26 cellular contexts compared by ENCODE assay signal in the genomic region with DNA sequence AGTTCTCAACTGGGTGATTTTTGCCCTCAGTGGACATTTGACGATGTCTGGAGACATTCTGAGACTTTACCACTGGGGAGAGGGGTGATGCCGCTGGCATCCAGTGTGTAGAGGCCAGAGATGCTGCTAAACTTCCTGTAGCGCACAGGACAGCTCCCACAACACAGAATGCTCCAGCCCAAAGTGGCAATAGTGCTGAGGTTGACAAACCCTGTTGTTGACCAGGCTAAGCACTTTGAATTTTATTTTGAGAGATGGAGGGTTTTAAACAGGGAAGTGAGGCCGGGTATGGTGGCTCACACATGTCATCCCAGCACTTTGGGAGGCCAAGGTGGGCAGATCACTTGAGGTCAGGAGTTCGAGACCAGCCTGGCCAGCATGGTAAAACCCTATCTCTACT. TPM values are rescaled to one million over a fixed set of nuclear protein-coding genes. Genes with fewer than 3 reads are reported as not detected.
"Had no signal": no experiment of that assay in that cellular context is flagged by ENCODE, and none has a peak within 500 bp of the region (broad histone marks: within the 10 kb centered on the region; RNA-seq: fewer than 3 reads in every experiment).

No MANE protein-coding gene starts in this region.

- H3K9me3 ChIP-seq: gastrocnemius medialis, lower lobe of right lung, neutrophil, pancreas, thoracic aorta had no signal

- H3K36me3 ChIP-seq: gastrocnemius medialis, lower lobe of right lung, neutrophil, pancreas, sigmoid colon, thoracic aorta, tibial nerve, upper lobe of left lung had no signal

- H3K27ac ChIP-seq: epithelial cell of prostate, gastrocnemius medialis, lower lobe of right lung, neutrophil, pancreas, sigmoid colon, thoracic aorta, tibial nerve had no signal

- H3K9me3 Mint-ChIP-seq: natural killer cell had no signal

- H3K4me3 Mint-ChIP-seq: endodermal cell; natural killer cell; neural crest cell; stimulated activated effector memory CD8-positive, alpha-beta T cell treated with anti-CD3 and anti-CD28 coated beads, Interleukin-12 subunit alpha, Interleukin-12 subunit beta, amount 100 ng/mL, for 72 hours; stimulated activated naive CD8-positive, alpha-beta T cell treated with anti-CD3 and anti-CD28 coated beads, Interleukin-15, Interleukin-2, amounts not matched to agents 100 ng/mL and 50 ng/mL, for 24 hours had no signal

- H3K4me1 Mint-ChIP-seq: natural killer cell; stimulated activated effector memory CD8-positive, alpha-beta T cell treated with anti-CD3 and anti-CD28 coated beads, Interleukin-12 subunit alpha, Interleukin-12 subunit beta, amount 100 ng/mL, for 72 hours had no signal

- H3K27ac Mint-ChIP-seq: endodermal cell; natural killer cell; stimulated activated effector memory CD8-positive, alpha-beta T cell treated with anti-CD3 and anti-CD28 coated beads, Interleukin-12 subunit alpha, Interleukin-12 subunit beta, amount 100 ng/mL, for 72 hours had no signal

- H3K4me3 ChIP-seq: gastrocnemius medialis, lower lobe of right lung, pancreas, sigmoid colon, thoracic aorta, tibial nerve, upper lobe of left lung had no signal

- H3K4me1 ChIP-seq: gastrocnemius medialis, lower lobe of right lung, pancreas, sigmoid colon, tibial nerve, upper lobe of left lung had no signal

- H3K27me3 ChIP-seq: dorsolateral prefrontal cortex, gastrocnemius medialis, neutrophil, pancreas, sigmoid colon, tibial nerve, upper lobe of left lung had no signal

- ATAC-seq: esophagus mucosa; gastrocnemius medialis; left ventricle myocardium superior; lower lobe of right lung; natural killer cell; pancreas; stimulated activated effector memory CD8-positive, alpha-beta T cell treated with anti-CD3 and anti-CD28 coated beads, Interleukin-12 subunit alpha, Interleukin-12 subunit beta, amount 100 ng/mL, for 72 hours had no signal

- H3K27me3 Mint-ChIP-seq: stimulated activated naive CD8-positive, alpha-beta T cell treated with anti-CD3 and anti-CD28 coated beads, Interleukin-15, Interleukin-2, amounts not matched to agents 100 ng/mL and 50 ng/mL, for 24 hours had no signal

- FAIRE-seq: keratinocyte, pancreas, urothelium cell line had no signal

- DNase-seq: cortex of kidney; dorsolateral prefrontal cortex; effector CD8-positive, alpha-beta T cell; endodermal cell; foreskin fibroblast; gastrocnemius medialis; head of caudate nucleus; left ventricle myocardium superior; lower lobe of right lung; natural killer cell; pancreas; retina; sigmoid colon; stimulated activated CD4-positive, alpha-beta T cell treated with anti-CD3 and anti-CD28 coated beads, Interleukin-2, amount 100 ng/mL, for 24 hours; stimulated activated CD4-positive, alpha-beta T cell treated with anti-CD3 and anti-CD28 coated beads, Interleukin-4, amount 100 ng/mL, for 24 hours had no signal

- H3K36me3 Mint-ChIP-seq: natural killer cell; stimulated activated effector memory CD8-positive, alpha-beta T cell treated with anti-CD3 and anti-CD28 coated beads, Interleukin-12 subunit alpha, Interleukin-12 subunit beta, amount 100 ng/mL, for 72 hours had no signal

RNA-seq across cellular contexts. Expression of a gene that starts 44.0 kb away (rescaled TPM):
- polyA plus RNA-seq: keratinocyte had no signal
